28 cellular contexts compared by ENCODE assay signal in genomic region chrX:54633641-54634040, GRCh38.
DNase-seq lines count a peak whose midpoint lies in the region; ATAC-seq, FAIRE-seq and TF ChIP-seq lines count a peak whose summit lies in the region.
"Had no signal": no experiment of that assay in that cellular context is flagged by ENCODE, and none has a peak within 500 bp of the region (broad histone marks: within the 10 kb centered on the region; RNA-seq: fewer than 3 reads in every experiment).

No MANE protein-coding gene starts in this region.

- CTCF ChIA-PET in activated naive CD4-positive, alpha-beta T cell treated with anti-CD3 and anti-CD28 coated beads for 36 hours (lab: Charles Lee): interaction anchor here (0.7 kb wide), 1 partner anchor 258 kb away, joined by 3 read pairs; no protein-coding TSS in a partner anchor

- H3K4me3 ChIP-seq in HUES6 (ENCODE audit: low read depth, low read length) (no peak overlapping the region), astrocyte of the spinal cord (ENCODE audit: low read depth, low read length) (no peak overlapping the region), fibroblast of the aortic adventitia (ENCODE audit: low read depth, low read length) (no peak overlapping the region)
- H3K4me3 ChIP-seq: HAP-1, skin epidermis, tibial nerve had no signal

- H3K9me3 ChIP-seq in HUES6 (ENCODE audit: control insufficient read depth, insufficient read depth, low read depth, low read length): peaks cover 12% of the 10 kb centered on the region; the same call in 1 of the 2 replicates
- H3K9me3 ChIP-seq: HAP-1 had no signal

- POLR2A ChIA-PET in naive thymus-derived CD8-positive, alpha-beta T cell (lab: Charles Lee): no interaction called here

- H3K4me1 ChIP-seq in HUES6 (ENCODE audit: control insufficient read depth, insufficient read depth, low read length): peaks cover 19% of the 10 kb centered on the region
- H3K4me1 ChIP-seq: tibial nerve had no signal

- no peak for TF ChIP-seq CTCF in astrocyte of the spinal cord (IDR thresholded peaks at IDR 0.05; ENCODE audit: low read depth, low read length)
- TF ChIP-seq CTCF in fibroblast of the aortic adventitia (IDR thresholded peaks at IDR 0.05; ENCODE audit: insufficient read depth, low read length): no peak
- no peak for TF ChIP-seq CTCF in D721Med (IDR thresholded peaks at IDR 0.05; ENCODE audit: insufficient read depth, missing control alignments)

- H3K4me3 Mint-ChIP-seq in activated naive CD4-positive, alpha-beta T cell treated with anti-CD3 and anti-CD28 coated beads for 36 hours: no peak overlapping the region
- H3K4me3 Mint-ChIP-seq in naive thymus-derived CD8-positive, alpha-beta T cell: no peak overlapping the region
- H3K4me3 Mint-ChIP-seq: activated B cell treated with CpG ODN at 0.5 μM for 24 hours; activated CD8-positive, alpha-beta T cell treated with anti-CD3 and anti-CD28 coated beads for 36 hours; activated T-cell treated with anti-CD3 and anti-CD28 coated beads, Interleukin-2, amount 50 U/mL, for 24 hours; CD8-positive, alpha-beta memory T cell; effector memory CD8-positive, alpha-beta T cell; natural killer cell had no signal

- H3K27me3 Mint-ChIP-seq in activated naive CD4-positive, alpha-beta T cell treated with anti-CD3 and anti-CD28 coated beads for 36 hours (ENCODE audit: low read depth): no peaks in the 10 kb centered on the region
- H3K27me3 Mint-ChIP-seq in naive thymus-derived CD8-positive, alpha-beta T cell: no peaks in the 10 kb centered on the region
- H3K27me3 Mint-ChIP-seq: activated B cell treated with CpG ODN at 0.5 μM for 24 hours; activated CD8-positive, alpha-beta T cell treated with anti-CD3 and anti-CD28 coated beads for 36 hours; effector memory CD8-positive, alpha-beta T cell had no signal

- peaks cover under 1% of the 10 kb centered on the region for H3K4me1 Mint-ChIP-seq in activated naive CD4-positive, alpha-beta T cell treated with anti-CD3 and anti-CD28 coated beads for 36 hours (ENCODE audit: low read depth)
- H3K4me1 Mint-ChIP-seq in naive thymus-derived CD8-positive, alpha-beta T cell: no peaks in the 10 kb centered on the region
- H3K4me1 Mint-ChIP-seq: activated B cell treated with CpG ODN at 0.5 μM for 24 hours, natural killer cell had no signal

- H3K36me3 Mint-ChIP-seq in activated naive CD4-positive, alpha-beta T cell treated with anti-CD3 and anti-CD28 coated beads for 36 hours (ENCODE audit: low read depth): no peaks in the 10 kb centered on the region
- peaks cover 2 to 31% (median 14%) of the 10 kb centered on the region in 3 donors for H3K36me3 Mint-ChIP-seq in naive thymus-derived CD8-positive, alpha-beta T cell

- FAIRE-seq in D721Med (lab: Jason Lieb, UNC): no peak
- FAIRE-seq: HTR-8/SVneo had no signal

- no peak for ATAC-seq in HG02852 (IDR thresholded peaks at IDR 0.05; ENCODE audit: unreplicated experiment)
- ATAC-seq in naive thymus-derived CD8-positive, alpha-beta T cell: no peak
- ATAC-seq: activated CD8-positive, alpha-beta T cell treated with anti-CD3 and anti-CD28 coated beads for 36 hours; effector memory CD8-positive, alpha-beta T cell; natural killer cell; Panc1; stimulated activated naive CD8-positive, alpha-beta T cell treated with anti-CD3 and anti-CD28 coated beads, Interleukin-15, Interleukin-2, amounts not matched to agents 100 U/mL and 50 U/mL, for 24 hours had no signal

- DNase-seq in astrocyte of the spinal cord (ENCODE audit: low read depth, low spot score) (peak; percentile 42), fibroblast of the aortic adventitia (ENCODE audit: low read depth) (peak; percentile 82), non-pigmented ciliary epithelial cell (ENCODE audit: low read depth) (peak; percentile 18), D721Med (ENCODE audit: insufficient read length, low spot score) (no peak)
- DNase-seq in activated naive CD4-positive, alpha-beta T cell treated with anti-CD3 and anti-CD28 coated beads for 36 hours: no peak
- no peak for DNase-seq in naive thymus-derived CD8-positive, alpha-beta T cell
- DNase-seq: activated B cell treated with CpG ODN at 0.5 μM for 24 hours; activated CD8-positive, alpha-beta T cell treated with anti-CD3 and anti-CD28 coated beads for 36 hours; activated naive CD4-positive, alpha-beta T cell; activated T-cell treated with anti-CD3 and anti-CD28 coated beads, Interleukin-2, amount 50 U/mL, for 24 hours; CD8-positive, alpha-beta memory T cell; cerebellar nuclear complex; DMS79 treated with DMSO at 0.1 percent for 48 hours; effector memory CD8-positive, alpha-beta T cell; natural killer cell; NCI-H1105; NCI-H2029 treated with DMSO at 0.1 percent for 48 hours; NCI-H446; posterior cingulate gyrus; stimulated activated CD4-positive, alpha-beta T cell treated with anti-CD3 and anti-CD28 coated beads, Interleukin-2, amount 100 ng/mL, for 48 hours; stimulated activated naive CD8-positive, alpha-beta T cell treated with anti-CD3 and anti-CD28 coated beads, Interleukin-15, Interleukin-2, amounts not matched to agents 100 U/mL and 50 U/mL, for 24 hours had no signal

- no peaks in the 10 kb centered on the region for H3K36me3 ChIP-seq in HUES6 (ENCODE audit: control insufficient read depth, insufficient read depth, low read length)
- H3K36me3 ChIP-seq: HAP-1, tibial nerve had no signal

- peak overlapping the region; percentile 0; the same call in 1 of the 2 replicates for H3K27ac ChIP-seq in HUES6 (ENCODE audit: low read depth, low read length)
- H3K27ac ChIP-seq: skin epidermis, tibial nerve had no signal

- intact Hi-C loops in activated naive CD4-positive, alpha-beta T cell treated with anti-CD3 and anti-CD28 coated beads for 36 hours (cut with micrococcal nuclease): loop anchor here (10.0 kb wide), 1 partner anchor 919 kb away; no protein-coding TSS in a partner anchor

- H3K27ac Mint-ChIP-seq in activated naive CD4-positive, alpha-beta T cell treated with anti-CD3 and anti-CD28 coated beads for 36 hours: no peak overlapping the region
- no peak overlapping the region for H3K27ac Mint-ChIP-seq in naive thymus-derived CD8-positive, alpha-beta T cell
- H3K27ac Mint-ChIP-seq: activated B cell treated with CpG ODN at 0.5 μM for 24 hours; activated CD8-positive, alpha-beta T cell treated with anti-CD3 and anti-CD28 coated beads for 36 hours; activated T-cell treated with anti-CD3 and anti-CD28 coated beads, Interleukin-2, amount 50 U/mL, for 24 hours; effector memory CD8-positive, alpha-beta T cell; natural killer cell had no signal

- no peaks in the 10 kb centered on the region for H3K27me3 ChIP-seq in HUES6 (ENCODE audit: control insufficient read depth, insufficient read depth, low read length)
- H3K27me3 ChIP-seq: tibial nerve had no signal

- H3K9ac ChIP-seq in HUES6 (ENCODE audit: low read length): no peak overlapping the region

- in situ Hi-C loops in astrocyte of the spinal cord (cut with HindIII; ENCODE audit: low sequenced_read_pairs): no loop called here

- H3K9me3 Mint-ChIP-seq in activated naive CD4-positive, alpha-beta T cell treated with anti-CD3 and anti-CD28 coated beads for 36 hours: peaks cover 18% of the 10 kb centered on the region
- peaks cover 4 to 50% (median 24%) of the 10 kb centered on the region in 9 donors for H3K9me3 Mint-ChIP-seq in naive thymus-derived CD8-positive, alpha-beta T cell

Comparison
In these comparisons a context has a peak if more than half of its experiments do, and no peak if none do; other contexts are left out.
1. DNase-seq: peak in astrocyte of the spinal cord (single experiment), fibroblast of the aortic adventitia (single experiment) and non-pigmented ciliary epithelial cell (single experiment); none in activated naive CD4-positive, alpha-beta T cell treated with anti-CD3 and anti-CD28 coated beads for 36 hours (single experiment), naive thymus-derived CD8-positive, alpha-beta T cell (0 of 10) and D721Med (single experiment).